2 cellular contexts compared by ENCODE assay signal in genomic region chr2:63692002-63692606, GRCh38.
TF ChIP-seq lines count a peak whose summit lies in the region.

No MANE protein-coding gene starts in this region.

TF ChIP-seq in GM23338, 12 proteins besides CTCF, POLR2A, EP300 and RAD21:
- no peak for TF ChIP-seq NANOG (IDR thresholded peaks at IDR 0.05; ENCODE audit: borderline replicate concordance)
- TF ChIP-seq POLR2AphosphoS5 (IDR thresholded peaks at IDR 0.05; ENCODE audit: low read depth), result no peak
- TF ChIP-seq EZH2phosphoT487 (IDR thresholded peaks at IDR 0.05; ENCODE audit: unreplicated experiment), result no peak
- no peak for TF ChIP-seq EZH2 (IDR thresholded peaks at IDR 0.05; ENCODE audit: low read depth, unreplicated experiment)
- TF ChIP-seq, protein P1, sequence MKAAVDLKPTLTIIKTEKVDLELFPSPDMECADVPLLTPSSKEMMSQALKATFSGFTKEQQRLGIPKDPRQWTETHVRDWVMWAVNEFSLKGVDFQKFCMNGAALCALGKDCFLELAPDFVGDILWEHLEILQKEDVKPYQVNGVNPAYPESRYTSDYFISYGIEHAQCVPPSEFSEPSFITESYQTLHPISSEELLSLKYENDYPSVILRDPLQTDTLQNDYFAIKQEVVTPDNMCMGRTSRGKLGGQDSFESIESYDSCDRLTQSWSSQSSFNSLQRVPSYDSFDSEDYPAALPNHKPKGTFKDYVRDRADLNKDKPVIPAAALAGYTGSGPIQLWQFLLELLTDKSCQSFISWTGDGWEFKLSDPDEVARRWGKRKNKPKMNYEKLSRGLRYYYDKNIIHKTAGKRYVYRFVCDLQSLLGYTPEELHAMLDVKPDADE (IDR thresholded peaks at IDR 0.05), result no peak
- no peak for TF ChIP-seq STAT1 (IDR thresholded peaks at IDR 0.05; ENCODE audit: unreplicated experiment)
- no peak for TF ChIP-seq CREB1 (CRISPR knock-in tag; IDR thresholded peaks at IDR 0.05; ENCODE audit: low read depth)
- TF ChIP-seq REST (IDR thresholded peaks at IDR 0.05; ENCODE audit: unreplicated experiment), result no peak
- no peak for TF ChIP-seq JUNB (IDR thresholded peaks at IDR 0.05; ENCODE audit: unreplicated experiment)
- TF ChIP-seq, protein P2, sequence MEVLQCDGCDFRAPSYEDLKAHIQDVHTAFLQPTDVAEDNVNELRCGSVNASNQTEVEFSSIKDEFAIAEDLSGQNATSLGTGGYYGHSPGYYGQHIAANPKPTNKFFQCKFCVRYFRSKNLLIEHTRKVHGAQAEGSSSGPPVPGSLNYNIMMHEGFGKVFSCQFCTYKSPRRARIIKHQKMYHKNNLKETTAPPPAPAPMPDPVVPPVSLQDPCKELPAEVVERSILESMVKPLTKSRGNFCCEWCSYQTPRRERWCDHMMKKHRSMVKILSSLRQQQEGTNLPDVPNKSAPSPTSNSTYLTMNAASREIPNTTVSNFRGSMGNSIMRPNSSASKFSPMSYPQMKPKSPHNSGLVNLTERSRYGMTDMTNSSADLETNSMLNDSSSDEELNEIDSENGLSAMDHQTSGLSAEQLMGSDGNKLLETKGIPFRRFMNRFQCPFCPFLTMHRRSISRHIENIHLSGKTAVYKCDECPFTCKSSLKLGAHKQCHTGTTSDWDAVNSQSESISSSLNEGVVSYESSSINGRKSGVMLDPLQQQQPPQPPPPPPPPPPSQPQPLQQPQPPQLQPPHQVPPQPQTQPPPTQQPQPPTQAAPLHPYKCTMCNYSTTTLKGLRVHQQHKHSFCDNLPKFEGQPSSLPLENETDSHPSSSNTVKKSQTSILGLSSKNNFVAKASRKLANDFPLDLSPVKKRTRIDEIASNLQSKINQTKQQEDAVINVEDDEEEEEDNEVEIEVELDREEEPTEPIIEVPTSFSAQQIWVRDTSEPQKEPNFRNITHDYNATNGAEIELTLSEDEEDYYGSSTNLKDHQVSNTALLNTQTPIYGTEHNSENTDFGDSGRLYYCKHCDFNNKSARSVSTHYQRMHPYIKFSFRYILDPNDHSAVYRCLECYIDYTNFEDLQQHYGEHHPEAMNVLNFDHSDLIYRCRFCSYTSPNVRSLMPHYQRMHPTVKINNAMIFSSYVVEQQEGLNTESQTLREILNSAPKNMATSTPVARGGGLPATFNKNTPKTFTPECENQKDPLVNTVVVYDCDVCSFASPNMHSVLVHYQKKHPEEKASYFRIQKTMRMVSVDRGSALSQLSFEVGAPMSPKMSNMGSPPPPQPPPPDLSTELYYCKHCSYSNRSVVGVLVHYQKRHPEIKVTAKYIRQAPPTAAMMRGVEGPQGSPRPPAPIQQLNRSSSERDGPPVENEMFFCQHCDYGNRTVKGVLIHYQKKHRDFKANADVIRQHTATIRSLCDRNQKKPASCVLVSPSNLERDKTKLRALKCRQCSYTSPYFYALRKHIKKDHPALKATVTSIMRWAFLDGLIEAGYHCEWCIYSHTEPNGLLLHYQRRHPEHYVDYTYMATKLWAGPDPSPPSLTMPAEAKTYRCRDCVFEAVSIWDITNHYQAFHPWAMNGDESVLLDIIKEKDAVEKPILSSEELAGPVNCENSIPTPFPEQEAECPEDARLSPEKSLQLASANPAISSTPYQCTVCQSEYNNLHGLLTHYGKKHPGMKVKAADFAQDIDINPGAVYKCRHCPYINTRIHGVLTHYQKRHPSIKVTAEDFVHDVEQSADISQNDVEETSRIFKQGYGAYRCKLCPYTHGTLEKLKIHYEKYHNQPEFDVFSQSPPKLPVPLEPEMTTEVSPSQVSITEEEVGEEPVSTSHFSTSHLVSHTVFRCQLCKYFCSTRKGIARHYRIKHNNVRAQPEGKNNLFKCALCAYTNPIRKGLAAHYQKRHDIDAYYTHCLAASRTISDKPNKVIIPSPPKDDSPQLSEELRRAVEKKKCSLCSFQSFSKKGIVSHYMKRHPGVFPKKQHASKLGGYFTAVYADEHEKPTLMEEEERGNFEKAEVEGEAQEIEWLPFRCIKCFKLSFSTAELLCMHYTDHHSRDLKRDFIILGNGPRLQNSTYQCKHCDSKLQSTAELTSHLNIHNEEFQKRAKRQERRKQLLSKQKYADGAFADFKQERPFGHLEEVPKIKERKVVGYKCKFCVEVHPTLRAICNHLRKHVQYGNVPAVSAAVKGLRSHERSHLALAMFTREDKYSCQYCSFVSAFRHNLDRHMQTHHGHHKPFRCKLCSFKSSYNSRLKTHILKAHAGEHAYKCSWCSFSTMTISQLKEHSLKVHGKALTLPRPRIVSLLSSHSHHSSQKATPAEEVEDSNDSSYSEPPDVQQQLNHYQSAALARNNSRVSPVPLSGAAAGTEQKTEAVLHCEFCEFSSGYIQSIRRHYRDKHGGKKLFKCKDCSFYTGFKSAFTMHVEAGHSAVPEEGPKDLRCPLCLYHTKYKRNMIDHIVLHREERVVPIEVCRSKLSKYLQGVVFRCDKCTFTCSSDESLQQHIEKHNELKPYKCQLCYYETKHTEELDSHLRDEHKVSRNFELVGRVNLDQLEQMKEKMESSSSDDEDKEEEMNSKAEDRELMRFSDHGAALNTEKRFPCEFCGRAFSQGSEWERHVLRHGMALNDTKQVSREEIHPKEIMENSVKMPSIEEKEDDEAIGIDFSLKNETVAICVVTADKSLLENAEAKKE (CRISPR knock-in tag; IDR thresholded peaks at IDR 0.05), result no peak
- no peak for TF ChIP-seq ZNF114 (CRISPR knock-in tag; IDR thresholded peaks at IDR 0.05)
- TF ChIP-seq ZNF331 (CRISPR knock-in tag; IDR thresholded peaks at IDR 0.05; ENCODE audit: low read depth), result no peak

TF ChIP-seq in H1, 55 proteins besides CTCF, POLR2A, EP300 and RAD21:
- no peak for TF ChIP-seq BRCA1 (IDR thresholded peaks at IDR 0.05; ENCODE audit: low read depth, low read length)
- no peak for TF ChIP-seq TBP (IDR thresholded peaks at IDR 0.05; ENCODE audit: low read depth, low read length)
- TF ChIP-seq ZNF274 (IDR thresholded peaks at IDR 0.05; ENCODE audit: borderline replicate concordance, extremely low read depth, low read length), result no peak
- no peak for TF ChIP-seq SIX5 (IDR thresholded peaks at IDR 0.05; ENCODE audit: low read depth, low read length)
- TF ChIP-seq SAP30 (IDR thresholded peaks at IDR 0.05; ENCODE audit: insufficient read depth, insufficient replicate concordance, low read length), result no peak
- no peak for TF ChIP-seq PHF8 (conservative IDR thresholded peaks at IDR 0.05; ENCODE audit: low read depth, low read length)
- no peak for TF ChIP-seq SP2 (IDR thresholded peaks at IDR 0.05; ENCODE audit: low read length)
- no peak for TF ChIP-seq TAF1 (IDR thresholded peaks at IDR 0.05; ENCODE audit: low read depth, low read length)
- no peak for TF ChIP-seq NANOG (IDR thresholded peaks at IDR 0.05; ENCODE audit: insufficient read depth, low read depth, low read length, poor library complexity, severe bottlenecking)
- no peak for TF ChIP-seq EGR1 (IDR thresholded peaks at IDR 0.05; ENCODE audit: borderline replicate concordance, low read depth, low read length)
- no peak for TF ChIP-seq GTF2F1 (IDR thresholded peaks at IDR 0.05; ENCODE audit: borderline replicate concordance, low read depth, low read length)
- TF ChIP-seq, protein P3, sequence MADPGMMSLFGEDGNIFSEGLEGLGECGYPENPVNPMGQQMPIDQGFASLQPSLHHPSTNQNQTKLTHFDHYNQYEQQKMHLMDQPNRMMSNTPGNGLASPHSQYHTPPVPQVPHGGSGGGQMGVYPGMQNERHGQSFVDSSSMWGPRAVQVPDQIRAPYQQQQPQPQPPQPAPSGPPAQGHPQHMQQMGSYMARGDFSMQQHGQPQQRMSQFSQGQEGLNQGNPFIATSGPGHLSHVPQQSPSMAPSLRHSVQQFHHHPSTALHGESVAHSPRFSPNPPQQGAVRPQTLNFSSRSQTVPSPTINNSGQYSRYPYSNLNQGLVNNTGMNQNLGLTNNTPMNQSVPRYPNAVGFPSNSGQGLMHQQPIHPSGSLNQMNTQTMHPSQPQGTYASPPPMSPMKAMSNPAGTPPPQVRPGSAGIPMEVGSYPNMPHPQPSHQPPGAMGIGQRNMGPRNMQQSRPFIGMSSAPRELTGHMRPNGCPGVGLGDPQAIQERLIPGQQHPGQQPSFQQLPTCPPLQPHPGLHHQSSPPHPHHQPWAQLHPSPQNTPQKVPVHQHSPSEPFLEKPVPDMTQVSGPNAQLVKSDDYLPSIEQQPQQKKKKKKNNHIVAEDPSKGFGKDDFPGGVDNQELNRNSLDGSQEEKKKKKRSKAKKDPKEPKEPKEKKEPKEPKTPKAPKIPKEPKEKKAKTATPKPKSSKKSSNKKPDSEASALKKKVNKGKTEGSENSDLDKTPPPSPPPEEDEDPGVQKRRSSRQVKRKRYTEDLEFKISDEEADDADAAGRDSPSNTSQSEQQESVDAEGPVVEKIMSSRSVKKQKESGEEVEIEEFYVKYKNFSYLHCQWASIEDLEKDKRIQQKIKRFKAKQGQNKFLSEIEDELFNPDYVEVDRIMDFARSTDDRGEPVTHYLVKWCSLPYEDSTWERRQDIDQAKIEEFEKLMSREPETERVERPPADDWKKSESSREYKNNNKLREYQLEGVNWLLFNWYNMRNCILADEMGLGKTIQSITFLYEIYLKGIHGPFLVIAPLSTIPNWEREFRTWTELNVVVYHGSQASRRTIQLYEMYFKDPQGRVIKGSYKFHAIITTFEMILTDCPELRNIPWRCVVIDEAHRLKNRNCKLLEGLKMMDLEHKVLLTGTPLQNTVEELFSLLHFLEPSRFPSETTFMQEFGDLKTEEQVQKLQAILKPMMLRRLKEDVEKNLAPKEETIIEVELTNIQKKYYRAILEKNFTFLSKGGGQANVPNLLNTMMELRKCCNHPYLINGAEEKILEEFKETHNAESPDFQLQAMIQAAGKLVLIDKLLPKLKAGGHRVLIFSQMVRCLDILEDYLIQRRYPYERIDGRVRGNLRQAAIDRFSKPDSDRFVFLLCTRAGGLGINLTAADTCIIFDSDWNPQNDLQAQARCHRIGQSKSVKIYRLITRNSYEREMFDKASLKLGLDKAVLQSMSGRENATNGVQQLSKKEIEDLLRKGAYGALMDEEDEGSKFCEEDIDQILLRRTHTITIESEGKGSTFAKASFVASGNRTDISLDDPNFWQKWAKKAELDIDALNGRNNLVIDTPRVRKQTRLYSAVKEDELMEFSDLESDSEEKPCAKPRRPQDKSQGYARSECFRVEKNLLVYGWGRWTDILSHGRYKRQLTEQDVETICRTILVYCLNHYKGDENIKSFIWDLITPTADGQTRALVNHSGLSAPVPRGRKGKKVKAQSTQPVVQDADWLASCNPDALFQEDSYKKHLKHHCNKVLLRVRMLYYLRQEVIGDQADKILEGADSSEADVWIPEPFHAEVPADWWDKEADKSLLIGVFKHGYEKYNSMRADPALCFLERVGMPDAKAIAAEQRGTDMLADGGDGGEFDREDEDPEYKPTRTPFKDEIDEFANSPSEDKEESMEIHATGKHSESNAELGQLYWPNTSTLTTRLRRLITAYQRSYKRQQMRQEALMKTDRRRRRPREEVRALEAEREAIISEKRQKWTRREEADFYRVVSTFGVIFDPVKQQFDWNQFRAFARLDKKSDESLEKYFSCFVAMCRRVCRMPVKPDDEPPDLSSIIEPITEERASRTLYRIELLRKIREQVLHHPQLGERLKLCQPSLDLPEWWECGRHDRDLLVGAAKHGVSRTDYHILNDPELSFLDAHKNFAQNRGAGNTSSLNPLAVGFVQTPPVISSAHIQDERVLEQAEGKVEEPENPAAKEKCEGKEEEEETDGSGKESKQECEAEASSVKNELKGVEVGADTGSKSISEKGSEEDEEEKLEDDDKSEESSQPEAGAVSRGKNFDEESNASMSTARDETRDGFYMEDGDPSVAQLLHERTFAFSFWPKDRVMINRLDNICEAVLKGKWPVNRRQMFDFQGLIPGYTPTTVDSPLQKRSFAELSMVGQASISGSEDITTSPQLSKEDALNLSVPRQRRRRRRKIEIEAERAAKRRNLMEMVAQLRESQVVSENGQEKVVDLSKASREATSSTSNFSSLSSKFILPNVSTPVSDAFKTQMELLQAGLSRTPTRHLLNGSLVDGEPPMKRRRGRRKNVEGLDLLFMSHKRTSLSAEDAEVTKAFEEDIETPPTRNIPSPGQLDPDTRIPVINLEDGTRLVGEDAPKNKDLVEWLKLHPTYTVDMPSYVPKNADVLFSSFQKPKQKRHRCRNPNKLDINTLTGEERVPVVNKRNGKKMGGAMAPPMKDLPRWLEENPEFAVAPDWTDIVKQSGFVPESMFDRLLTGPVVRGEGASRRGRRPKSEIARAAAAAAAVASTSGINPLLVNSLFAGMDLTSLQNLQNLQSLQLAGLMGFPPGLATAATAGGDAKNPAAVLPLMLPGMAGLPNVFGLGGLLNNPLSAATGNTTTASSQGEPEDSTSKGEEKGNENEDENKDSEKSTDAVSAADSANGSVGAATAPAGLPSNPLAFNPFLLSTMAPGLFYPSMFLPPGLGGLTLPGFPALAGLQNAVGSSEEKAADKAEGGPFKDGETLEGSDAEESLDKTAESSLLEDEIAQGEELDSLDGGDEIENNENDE (IDR thresholded peaks at IDR 0.05; ENCODE audit: insufficient replicate concordance, low read length), result no peak
- no peak for TF ChIP-seq HDAC6 (IDR thresholded peaks at IDR 0.05; ENCODE audit: low read depth, low read length)
- no peak for TF ChIP-seq TAF7 (optimal IDR thresholded peaks at IDR 0.05; ENCODE audit: borderline replicate concordance, low read depth, low read length)
- TF ChIP-seq RXRA (IDR thresholded peaks at IDR 0.05; ENCODE audit: insufficient read depth, low read depth, low read length), result no peak
- no peak for TF ChIP-seq KDM4A (IDR thresholded peaks at IDR 0.05; ENCODE audit: low read depth, low read length, severe bottlenecking)
TF ChIP-seq in H1: peak in this region for 0.
